Comparison of ENCODE assay signal across 1 cellular context in the genomic region with DNA sequence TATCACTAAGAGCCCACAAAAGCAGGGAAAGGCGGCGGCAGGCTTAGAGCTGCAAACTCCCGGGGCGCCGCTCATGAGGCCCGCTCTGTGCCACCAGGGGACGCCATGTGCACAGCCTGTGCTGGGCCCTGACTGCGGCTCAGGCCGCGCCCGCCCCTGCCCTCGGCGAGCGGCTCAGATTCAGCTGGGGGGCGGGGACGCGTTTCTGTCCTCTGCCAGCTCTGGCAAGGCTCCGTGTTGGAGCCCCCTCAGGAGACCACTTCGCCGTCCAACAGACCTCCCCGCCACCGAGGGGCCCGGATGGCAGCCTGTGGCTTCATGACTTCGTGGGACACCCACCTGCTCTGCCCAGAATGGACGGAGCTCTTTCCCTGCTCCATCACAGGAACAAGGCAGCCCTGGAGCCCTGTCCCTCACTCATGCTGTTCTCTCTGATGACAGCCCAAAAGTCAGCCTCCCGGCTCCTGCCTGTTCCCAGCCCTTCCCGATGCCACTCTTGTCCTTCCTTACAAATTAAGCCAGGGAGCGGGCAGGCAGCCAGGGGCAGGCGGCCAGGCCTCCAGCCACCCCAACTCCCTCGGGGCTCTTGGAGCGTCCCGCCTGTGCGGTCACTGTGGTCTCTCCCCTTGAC.
TF ChIP-seq lines count a peak whose summit lies in the region.

No MANE protein-coding gene starts in this region.

TF ChIP-seq in K562, 482 proteins besides CTCF, POLR2A, EP300 and RAD21 (continued from another document and continues in another):
- TF ChIP-seq, protein P1, sequence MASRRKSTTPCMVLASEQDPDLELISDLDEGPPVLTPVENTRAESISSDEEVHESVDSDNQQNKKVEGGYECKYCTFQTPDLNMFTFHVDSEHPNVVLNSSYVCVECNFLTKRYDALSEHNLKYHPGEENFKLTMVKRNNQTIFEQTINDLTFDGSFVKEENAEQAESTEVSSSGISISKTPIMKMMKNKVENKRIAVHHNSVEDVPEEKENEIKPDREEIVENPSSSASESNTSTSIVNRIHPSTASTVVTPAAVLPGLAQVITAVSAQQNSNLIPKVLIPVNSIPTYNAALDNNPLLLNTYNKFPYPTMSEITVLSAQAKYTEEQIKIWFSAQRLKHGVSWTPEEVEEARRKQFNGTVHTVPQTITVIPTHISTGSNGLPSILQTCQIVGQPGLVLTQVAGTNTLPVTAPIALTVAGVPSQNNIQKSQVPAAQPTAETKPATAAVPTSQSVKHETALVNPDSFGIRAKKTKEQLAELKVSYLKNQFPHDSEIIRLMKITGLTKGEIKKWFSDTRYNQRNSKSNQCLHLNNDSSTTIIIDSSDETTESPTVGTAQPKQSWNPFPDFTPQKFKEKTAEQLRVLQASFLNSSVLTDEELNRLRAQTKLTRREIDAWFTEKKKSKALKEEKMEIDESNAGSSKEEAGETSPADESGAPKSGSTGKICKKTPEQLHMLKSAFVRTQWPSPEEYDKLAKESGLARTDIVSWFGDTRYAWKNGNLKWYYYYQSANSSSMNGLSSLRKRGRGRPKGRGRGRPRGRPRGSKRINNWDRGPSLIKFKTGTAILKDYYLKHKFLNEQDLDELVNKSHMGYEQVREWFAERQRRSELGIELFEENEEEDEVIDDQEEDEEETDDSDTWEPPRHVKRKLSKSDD (conservative IDR thresholded peaks at IDR 0.05; ENCODE audit: low read length), result no peak
- TF ChIP-seq, protein P2, sequence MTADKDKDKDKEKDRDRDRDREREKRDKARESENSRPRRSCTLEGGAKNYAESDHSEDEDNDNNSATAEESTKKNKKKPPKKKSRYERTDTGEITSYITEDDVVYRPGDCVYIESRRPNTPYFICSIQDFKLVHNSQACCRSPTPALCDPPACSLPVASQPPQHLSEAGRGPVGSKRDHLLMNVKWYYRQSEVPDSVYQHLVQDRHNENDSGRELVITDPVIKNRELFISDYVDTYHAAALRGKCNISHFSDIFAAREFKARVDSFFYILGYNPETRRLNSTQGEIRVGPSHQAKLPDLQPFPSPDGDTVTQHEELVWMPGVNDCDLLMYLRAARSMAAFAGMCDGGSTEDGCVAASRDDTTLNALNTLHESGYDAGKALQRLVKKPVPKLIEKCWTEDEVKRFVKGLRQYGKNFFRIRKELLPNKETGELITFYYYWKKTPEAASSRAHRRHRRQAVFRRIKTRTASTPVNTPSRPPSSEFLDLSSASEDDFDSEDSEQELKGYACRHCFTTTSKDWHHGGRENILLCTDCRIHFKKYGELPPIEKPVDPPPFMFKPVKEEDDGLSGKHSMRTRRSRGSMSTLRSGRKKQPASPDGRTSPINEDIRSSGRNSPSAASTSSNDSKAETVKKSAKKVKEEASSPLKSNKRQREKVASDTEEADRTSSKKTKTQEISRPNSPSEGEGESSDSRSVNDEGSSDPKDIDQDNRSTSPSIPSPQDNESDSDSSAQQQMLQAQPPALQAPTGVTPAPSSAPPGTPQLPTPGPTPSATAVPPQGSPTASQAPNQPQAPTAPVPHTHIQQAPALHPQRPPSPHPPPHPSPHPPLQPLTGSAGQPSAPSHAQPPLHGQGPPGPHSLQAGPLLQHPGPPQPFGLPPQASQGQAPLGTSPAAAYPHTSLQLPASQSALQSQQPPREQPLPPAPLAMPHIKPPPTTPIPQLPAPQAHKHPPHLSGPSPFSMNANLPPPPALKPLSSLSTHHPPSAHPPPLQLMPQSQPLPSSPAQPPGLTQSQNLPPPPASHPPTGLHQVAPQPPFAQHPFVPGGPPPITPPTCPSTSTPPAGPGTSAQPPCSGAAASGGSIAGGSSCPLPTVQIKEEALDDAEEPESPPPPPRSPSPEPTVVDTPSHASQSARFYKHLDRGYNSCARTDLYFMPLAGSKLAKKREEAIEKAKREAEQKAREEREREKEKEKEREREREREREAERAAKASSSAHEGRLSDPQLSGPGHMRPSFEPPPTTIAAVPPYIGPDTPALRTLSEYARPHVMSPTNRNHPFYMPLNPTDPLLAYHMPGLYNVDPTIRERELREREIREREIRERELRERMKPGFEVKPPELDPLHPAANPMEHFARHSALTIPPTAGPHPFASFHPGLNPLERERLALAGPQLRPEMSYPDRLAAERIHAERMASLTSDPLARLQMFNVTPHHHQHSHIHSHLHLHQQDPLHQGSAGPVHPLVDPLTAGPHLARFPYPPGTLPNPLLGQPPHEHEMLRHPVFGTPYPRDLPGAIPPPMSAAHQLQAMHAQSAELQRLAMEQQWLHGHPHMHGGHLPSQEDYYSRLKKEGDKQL (CRISPR knock-in tag; IDR thresholded peaks at IDR 0.05; ENCODE audit: borderline replicate concordance), result no peak
- TF ChIP-seq WHSC1 (IDR thresholded peaks at IDR 0.05; ENCODE audit: low read length) (no peak), MTA3 (IDR thresholded peaks at IDR 0.05; ENCODE audit: borderline replicate concordance) (no peak), FOXK1 (CRISPR knock-in tag; IDR thresholded peaks at IDR 0.05; ENCODE audit: borderline replicate concordance) (no peak), ZNF175 (CRISPR knock-in tag; IDR thresholded peaks at IDR 0.05; ENCODE audit: low read depth) (no peak), ZNF436 (CRISPR knock-in tag; IDR thresholded peaks at IDR 0.05) (no peak), HDAC2 (IDR thresholded peaks at IDR 0.05) (no peak), CBX5 (IDR thresholded peaks at IDR 0.05; ENCODE audit: borderline replicate concordance, low read depth) (no peak), CC2D1A (IDR thresholded peaks at IDR 0.05) (0 out of 2 replicates have a peak, but pooled peaks have one; percentile 75), POLR2AphosphoS2 (IDR thresholded peaks at IDR 0.05; ENCODE audit: low read length) (no peak), HNRNPLL (IDR thresholded peaks at IDR 0.05; ENCODE audit: low read depth, low read length, poor library complexity, severe bottlenecking) (peak; percentile 22), THRAP3 (IDR thresholded peaks at IDR 0.05; ENCODE audit: borderline replicate concordance) (no peak), DPF2 (IDR thresholded peaks at IDR 0.05) (no peak)
- TF ChIP-seq, protein P3, sequence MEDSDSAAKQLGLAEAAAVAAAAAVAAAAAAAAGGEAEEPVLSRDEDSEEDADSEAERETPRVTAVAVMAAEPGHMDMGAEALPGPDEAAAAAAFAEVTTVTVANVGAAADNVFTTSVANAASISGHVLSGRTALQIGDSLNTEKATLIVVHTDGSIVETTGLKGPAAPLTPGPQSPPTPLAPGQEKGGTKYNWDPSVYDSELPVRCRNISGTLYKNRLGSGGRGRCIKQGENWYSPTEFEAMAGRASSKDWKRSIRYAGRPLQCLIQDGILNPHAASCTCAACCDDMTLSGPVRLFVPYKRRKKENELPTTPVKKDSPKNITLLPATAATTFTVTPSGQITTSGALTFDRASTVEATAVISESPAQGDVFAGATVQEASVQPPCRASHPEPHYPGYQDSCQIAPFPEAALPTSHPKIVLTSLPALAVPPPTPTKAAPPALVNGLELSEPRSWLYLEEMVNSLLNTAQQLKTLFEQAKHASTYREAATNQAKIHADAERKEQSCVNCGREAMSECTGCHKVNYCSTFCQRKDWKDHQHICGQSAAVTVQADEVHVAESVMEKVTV (CRISPR knock-in tag; IDR thresholded peaks at IDR 0.05), result peak; percentile 96
- TF ChIP-seq, protein P4, sequence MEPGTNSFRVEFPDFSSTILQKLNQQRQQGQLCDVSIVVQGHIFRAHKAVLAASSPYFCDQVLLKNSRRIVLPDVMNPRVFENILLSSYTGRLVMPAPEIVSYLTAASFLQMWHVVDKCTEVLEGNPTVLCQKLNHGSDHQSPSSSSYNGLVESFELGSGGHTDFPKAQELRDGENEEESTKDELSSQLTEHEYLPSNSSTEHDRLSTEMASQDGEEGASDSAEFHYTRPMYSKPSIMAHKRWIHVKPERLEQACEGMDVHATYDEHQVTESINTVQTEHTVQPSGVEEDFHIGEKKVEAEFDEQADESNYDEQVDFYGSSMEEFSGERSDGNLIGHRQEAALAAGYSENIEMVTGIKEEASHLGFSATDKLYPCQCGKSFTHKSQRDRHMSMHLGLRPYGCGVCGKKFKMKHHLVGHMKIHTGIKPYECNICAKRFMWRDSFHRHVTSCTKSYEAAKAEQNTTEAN (CRISPR knock-in tag; IDR thresholded peaks at IDR 0.05), result no peak
- TF ChIP-seq, protein P5, sequence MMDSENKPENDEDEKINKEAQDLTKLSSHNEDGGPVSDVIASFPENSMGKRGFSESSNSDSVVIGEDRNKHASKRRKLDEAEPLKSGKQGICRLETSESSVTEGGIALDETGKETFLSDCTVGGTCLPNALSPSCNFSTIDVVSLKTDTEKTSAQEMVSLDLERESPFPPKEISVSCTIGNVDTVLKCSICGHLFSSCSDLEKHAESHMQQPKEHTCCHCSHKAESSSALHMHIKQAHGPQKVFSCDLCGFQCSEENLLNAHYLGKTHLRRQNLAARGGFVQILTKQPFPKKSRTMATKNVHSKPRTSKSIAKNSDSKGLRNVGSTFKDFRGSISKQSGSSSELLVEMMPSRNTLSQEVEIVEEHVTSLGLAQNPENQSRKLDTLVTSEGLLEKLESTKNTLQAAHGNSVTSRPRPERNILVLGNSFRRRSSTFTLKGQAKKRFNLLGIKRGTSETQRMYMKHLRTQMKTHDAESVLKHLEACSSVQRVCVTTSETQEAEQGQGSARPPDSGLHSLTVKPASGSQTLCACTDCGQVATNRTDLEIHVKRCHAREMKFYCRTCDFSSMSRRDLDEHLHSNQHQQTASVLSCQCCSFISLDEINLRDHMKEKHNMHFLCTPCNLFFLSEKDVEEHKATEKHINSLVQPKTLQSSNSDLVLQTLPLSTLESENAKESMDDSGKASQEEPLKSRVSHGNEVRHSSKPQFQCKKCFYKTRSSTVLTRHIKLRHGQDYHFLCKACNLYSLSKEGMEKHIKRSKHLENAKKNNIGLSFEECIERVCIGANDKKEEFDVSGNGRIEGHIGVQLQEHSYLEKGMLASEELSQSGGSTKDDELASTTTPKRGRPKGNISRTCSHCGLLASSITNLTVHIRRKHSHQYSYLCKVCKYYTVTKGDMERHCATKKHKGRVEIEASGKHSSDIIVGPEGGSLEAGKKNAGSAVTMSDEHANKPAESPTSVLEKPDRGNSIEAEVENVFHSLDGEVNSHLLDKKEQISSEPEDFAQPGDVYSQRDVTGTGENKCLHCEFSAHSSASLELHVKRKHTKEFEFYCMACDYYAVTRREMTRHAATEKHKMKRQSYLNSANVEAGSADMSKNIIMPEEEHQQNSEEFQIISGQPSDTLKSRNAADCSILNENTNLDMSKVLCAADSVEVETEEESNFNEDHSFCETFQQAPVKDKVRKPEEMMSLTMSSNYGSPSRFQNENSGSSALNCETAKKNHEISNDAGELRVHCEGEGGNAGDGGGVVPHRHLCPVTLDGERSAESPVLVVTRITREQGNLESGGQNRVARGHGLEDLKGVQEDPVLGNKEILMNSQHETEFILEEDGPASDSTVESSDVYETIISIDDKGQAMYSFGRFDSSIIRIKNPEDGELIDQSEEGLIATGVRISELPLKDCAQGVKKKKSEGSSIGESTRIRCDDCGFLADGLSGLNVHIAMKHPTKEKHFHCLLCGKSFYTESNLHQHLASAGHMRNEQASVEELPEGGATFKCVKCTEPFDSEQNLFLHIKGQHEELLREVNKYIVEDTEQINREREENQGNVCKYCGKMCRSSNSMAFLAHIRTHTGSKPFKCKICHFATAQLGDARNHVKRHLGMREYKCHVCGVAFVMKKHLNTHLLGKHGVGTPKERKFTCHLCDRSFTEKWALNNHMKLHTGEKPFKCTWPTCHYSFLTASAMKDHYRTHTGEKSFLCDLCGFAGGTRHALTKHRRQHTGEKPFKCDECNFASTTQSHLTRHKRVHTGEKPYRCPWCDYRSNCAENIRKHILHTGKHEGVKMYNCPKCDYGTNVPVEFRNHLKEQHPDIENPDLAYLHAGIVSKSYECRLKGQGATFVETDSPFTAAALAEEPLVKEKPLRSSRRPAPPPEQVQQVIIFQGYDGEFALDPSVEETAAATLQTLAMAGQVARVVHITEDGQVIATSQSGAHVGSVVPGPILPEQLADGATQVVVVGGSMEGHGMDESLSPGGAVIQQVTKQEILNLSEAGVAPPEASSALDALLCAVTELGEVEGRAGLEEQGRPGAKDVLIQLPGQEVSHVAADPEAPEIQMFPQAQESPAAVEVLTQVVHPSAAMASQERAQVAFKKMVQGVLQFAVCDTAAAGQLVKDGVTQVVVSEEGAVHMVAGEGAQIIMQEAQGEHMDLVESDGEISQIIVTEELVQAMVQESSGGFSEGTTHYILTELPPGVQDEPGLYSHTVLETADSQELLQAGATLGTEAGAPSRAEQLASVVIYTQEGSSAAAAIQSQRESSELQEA (IDR thresholded peaks at IDR 0.05; ENCODE audit: low read depth), result no peak
- TF ChIP-seq, protein P6, sequence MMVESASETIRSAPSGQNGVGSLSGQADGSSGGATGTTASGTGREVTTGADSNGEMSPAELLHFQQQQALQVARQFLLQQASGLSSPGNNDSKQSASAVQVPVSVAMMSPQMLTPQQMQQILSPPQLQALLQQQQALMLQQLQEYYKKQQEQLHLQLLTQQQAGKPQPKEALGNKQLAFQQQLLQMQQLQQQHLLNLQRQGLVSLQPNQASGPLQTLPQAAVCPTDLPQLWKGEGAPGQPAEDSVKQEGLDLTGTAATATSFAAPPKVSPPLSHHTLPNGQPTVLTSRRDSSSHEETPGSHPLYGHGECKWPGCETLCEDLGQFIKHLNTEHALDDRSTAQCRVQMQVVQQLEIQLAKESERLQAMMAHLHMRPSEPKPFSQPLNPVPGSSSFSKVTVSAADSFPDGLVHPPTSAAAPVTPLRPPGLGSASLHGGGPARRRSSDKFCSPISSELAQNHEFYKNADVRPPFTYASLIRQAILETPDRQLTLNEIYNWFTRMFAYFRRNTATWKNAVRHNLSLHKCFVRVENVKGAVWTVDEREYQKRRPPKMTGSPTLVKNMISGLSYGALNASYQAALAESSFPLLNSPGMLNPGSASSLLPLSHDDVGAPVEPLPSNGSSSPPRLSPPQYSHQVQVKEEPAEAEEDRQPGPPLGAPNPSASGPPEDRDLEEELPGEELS (CRISPR knock-in tag; IDR thresholded peaks at IDR 0.05; ENCODE audit: borderline replicate concordance), result no peak
- TF ChIP-seq, protein P7, sequence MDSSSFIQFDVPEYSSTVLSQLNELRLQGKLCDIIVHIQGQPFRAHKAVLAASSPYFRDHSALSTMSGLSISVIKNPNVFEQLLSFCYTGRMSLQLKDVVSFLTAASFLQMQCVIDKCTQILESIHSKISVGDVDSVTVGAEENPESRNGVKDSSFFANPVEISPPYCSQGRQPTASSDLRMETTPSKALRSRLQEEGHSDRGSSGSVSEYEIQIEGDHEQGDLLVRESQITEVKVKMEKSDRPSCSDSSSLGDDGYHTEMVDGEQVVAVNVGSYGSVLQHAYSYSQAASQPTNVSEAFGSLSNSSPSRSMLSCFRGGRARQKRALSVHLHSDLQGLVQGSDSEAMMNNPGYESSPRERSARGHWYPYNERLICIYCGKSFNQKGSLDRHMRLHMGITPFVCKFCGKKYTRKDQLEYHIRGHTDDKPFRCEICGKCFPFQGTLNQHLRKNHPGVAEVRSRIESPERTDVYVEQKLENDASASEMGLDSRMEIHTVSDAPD (CRISPR knock-in tag; IDR thresholded peaks at IDR 0.05), result no peak
- TF ChIP-seq, protein P8, sequence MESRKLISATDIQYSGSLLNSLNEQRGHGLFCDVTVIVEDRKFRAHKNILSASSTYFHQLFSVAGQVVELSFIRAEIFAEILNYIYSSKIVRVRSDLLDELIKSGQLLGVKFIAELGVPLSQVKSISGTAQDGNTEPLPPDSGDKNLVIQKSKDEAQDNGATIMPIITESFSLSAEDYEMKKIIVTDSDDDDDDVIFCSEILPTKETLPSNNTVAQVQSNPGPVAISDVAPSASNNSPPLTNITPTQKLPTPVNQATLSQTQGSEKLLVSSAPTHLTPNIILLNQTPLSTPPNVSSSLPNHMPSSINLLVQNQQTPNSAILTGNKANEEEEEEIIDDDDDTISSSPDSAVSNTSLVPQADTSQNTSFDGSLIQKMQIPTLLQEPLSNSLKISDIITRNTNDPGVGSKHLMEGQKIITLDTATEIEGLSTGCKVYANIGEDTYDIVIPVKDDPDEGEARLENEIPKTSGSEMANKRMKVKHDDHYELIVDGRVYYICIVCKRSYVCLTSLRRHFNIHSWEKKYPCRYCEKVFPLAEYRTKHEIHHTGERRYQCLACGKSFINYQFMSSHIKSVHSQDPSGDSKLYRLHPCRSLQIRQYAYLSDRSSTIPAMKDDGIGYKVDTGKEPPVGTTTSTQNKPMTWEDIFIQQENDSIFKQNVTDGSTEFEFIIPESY (CRISPR knock-in tag; IDR thresholded peaks at IDR 0.05), result peak; percentile 54; the same call in 1 of the 2 replicates
